ENCODE assay signal across 24 cellular contexts in the genomic region with DNA sequence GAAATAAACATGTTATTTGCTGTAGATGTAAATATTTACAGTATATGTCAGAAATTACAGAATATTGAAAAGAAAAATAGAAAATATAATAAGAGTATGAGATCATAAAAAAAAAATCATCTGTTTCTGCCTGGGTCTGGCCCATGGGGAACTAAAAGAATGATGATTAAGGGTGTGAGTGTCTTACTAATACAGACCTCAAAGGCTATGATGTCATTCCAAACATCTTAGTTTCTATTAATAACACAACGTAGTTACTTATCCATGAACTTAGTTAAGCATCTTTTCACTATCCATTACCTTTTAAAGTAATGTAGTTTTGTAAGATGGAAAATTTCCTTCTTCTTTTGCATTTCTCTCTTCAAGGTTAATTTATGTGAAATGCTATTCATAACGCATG.
DNase-seq lines count a peak whose midpoint lies in the region; ATAC-seq, FAIRE-seq and TF ChIP-seq lines count a peak whose summit lies in the region.
"Had no signal": no experiment of that assay in that cellular context is flagged by ENCODE, and none has a peak within 500 bp of the region (broad histone marks: within the 10 kb centered on the region; RNA-seq: fewer than 3 reads in every experiment).

No MANE protein-coding gene starts in this region.

- H3K36me3 ChIP-seq in small intestine (ENCODE audit: control insufficient read depth in 2 of 2, insufficient read depth in 2 of 2, low read length in 2 of 2) (no peaks in the 10 kb centered on the region), spleen (no peaks in the 10 kb centered on the region)
- H3K36me3 ChIP-seq: BLaER1, HAP-1 had no signal

- H3K4me3 ChIP-seq in small intestine (ENCODE audit: low read depth in 1 of 2, low read length in 2 of 2) (no peak overlapping the region), spleen (no peak overlapping the region)
- H3K4me3 ChIP-seq: BLaER1, GM12878, HAP-1 had no signal

- H3K27ac Mint-ChIP-seq in T-helper 17 cell, result no peak overlapping the region
- H3K27ac Mint-ChIP-seq: B cell; CD4-positive, CD25-positive, alpha-beta regulatory T cell; CD8-positive, alpha-beta T cell; HFFc6 had no signal

- no peaks in the 10 kb centered on the region for H3K4me1 ChIP-seq in small intestine (ENCODE audit: control insufficient read depth in 2 of 2, insufficient read depth in 1 of 2, low read depth in 1 of 2, low read length in 1 of 2)
- H3K4me1 ChIP-seq in spleen, result no peaks in the 10 kb centered on the region
- H3K4me1 ChIP-seq: BLaER1, Caco-2, HAP-1 had no signal

- intact Hi-C loops in spleen (cut with DNase I; ENCODE audit: low total_unique reads), result no loop called here

- no peak for TF ChIP-seq CTCF in spleen (IDR thresholded peaks at IDR 0.05 in 8 of 11, conservative IDR thresholded peaks at IDR 0.05 in 3 of 11)

- FAIRE-seq in RCC 7860 (lab: Jason Lieb, UNC) (peak; percentile 77), small intestine (lab: Jason Lieb, UNC) (peak; percentile 44)
- FAIRE-seq: A204.1, G401.6, GM12878, GM19239, H54 had no signal

- WGBS in small intestine, 3 donors, result 69 to 70% methylated on average over 2 of the region's 2 CpGs; no CpG with 5 or more reads in 1 of the 3 donors
- 36 to 79% (median 37%) methylated on average over 2 of the region's 2 CpGs; no CpG with 5 or more reads in 2 of the 5 donors for WGBS in spleen, 5 donors

- peak; percentile 2 for DNase-seq in GM03348 (ENCODE audit: low spot score)
- DNase-seq in RCC 7860 (ENCODE audit: low spot score), result peak; percentile 9
- DNase-seq in kidney glomerular epithelial cell (lab: John Stamatoyannopoulos, UW), result peak; percentile 37
- no peak for DNase-seq in small intestine
- DNase-seq in spleen, result no peak
- DNase-seq in T-helper 17 cell, result no peak
- DNase-seq in hepatic stellate cell (ENCODE audit: low spot score), result no peak
- DNase-seq: Caco-2; CD4-positive, CD25-positive, alpha-beta regulatory T cell; CD8-positive, alpha-beta T cell; DMS153; DND-41; GOT3; HFFc6 had no signal

- no peak for ATAC-seq in T-helper 17 cell
- ATAC-seq: CD8-positive, alpha-beta T cell; GM12878 had no signal

- H3K4me3 Mint-ChIP-seq in T-helper 17 cell, result no peak overlapping the region
- H3K4me3 Mint-ChIP-seq: B cell; CD4-positive, CD25-positive, alpha-beta regulatory T cell; CD8-positive, alpha-beta T cell; HFFc6 had no signal

- peaks cover 2% of the 10 kb centered on the region for H3K27me3 Mint-ChIP-seq in T-helper 17 cell
- H3K27me3 Mint-ChIP-seq: B cell; CD4-positive, CD25-positive, alpha-beta regulatory T cell had no signal

- H3K4me1 Mint-ChIP-seq in T-helper 17 cell, result no peaks in the 10 kb centered on the region
- H3K4me1 Mint-ChIP-seq: B cell; CD4-positive, CD25-positive, alpha-beta regulatory T cell had no signal

- H3K9me3 ChIP-seq in small intestine (ENCODE audit: control insufficient read depth, low read depth), result no peaks in the 10 kb centered on the region
- no peaks in the 10 kb centered on the region for H3K9me3 ChIP-seq in spleen
- H3K9me3 ChIP-seq in T-helper 17 cell (ENCODE audit: control insufficient read depth, low read length, poor library complexity, severe bottlenecking), result no peaks in the 10 kb centered on the region
- H3K9me3 ChIP-seq: BLaER1, Caco-2, HAP-1 had no signal

- no peaks in the 10 kb centered on the region for H3K36me3 Mint-ChIP-seq in T-helper 17 cell (ENCODE audit: low read depth)
- H3K36me3 Mint-ChIP-seq: CD4-positive, CD25-positive, alpha-beta regulatory T cell; CD8-positive, alpha-beta T cell had no signal

- H3K27me3 ChIP-seq in small intestine (ENCODE audit: control insufficient read depth in 2 of 2, insufficient read depth in 2 of 2, low read length in 2 of 2), result no peaks in the 10 kb centered on the region
- H3K27me3 ChIP-seq in spleen (replicated peaks in 1 of 7), result no peaks in the 10 kb centered on the region
- H3K27me3 ChIP-seq: BLaER1 had no signal

- no peak overlapping the region for H3K27ac ChIP-seq in small intestine (ENCODE audit: low read depth in 1 of 2, low read length in 1 of 2)
- no peak overlapping the region for H3K27ac ChIP-seq in spleen
- H3K27ac ChIP-seq: 22Rv1, BLaER1, C4-2B had no signal

- TF ChIP-seq POLR2A in spleen (IDR thresholded peaks at IDR 0.05), result no peak

Comparison
In these comparisons a context has a peak if more than half of its experiments do, and no peak if none do; other contexts are left out.
1. DNase-seq: peak in GM03348 (single experiment), RCC 7860 (single experiment) and kidney glomerular epithelial cell (single experiment); none in small intestine (single experiment), spleen (single experiment), T-helper 17 cell (0 of 3) and hepatic stellate cell (single experiment).